18 cellular contexts compared by ENCODE assay signal in the genomic region with DNA sequence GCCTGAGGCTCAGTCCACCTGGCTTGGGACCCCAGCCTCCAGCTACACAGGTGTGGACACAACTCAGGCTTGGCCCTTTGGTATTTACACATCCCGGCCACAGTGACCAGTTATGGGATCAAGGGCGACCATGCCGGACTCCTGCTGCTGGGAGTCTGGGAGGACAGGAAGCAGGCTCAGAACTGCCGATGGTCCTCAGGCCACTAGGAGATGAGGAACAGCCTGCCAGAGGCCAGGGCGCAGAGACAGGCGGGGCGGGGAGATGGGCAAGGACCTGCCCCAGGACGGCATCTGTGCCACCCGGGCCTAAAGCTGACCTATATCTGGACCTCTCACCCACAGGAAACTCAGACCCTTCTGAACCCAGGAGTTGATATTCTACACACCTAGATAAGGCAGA. TPM values are rescaled to one million over a fixed set of nuclear protein-coding genes. Genes with fewer than 3 reads are reported as not detected.
A peak's percentile ranks its signal among the peaks of the same experiment; 100 is the strongest.
DNase-seq lines count a peak whose midpoint lies in the region; TF ChIP-seq lines count a peak whose summit lies in the region.
"Had no signal": no experiment of that assay in that cellular context is flagged by ENCODE, and none has a peak within 500 bp of the region (broad histone marks: within the 10 kb centered on the region; RNA-seq: fewer than 3 reads in every experiment).

No MANE protein-coding gene starts in this region.

- H3K27me3 ChIP-seq in BLaER1 (no peaks in the 10 kb centered on the region), HUES64 (ENCODE audit: insufficient read depth, low read length) (no peaks in the 10 kb centered on the region), hepatocyte (no peaks in the 10 kb centered on the region), neuronal stem cell (ENCODE audit: control insufficient read depth in 3 of 3, insufficient read depth in 3 of 3, low read depth in 1 of 3, low read length in 3 of 3) (no peaks in the 10 kb centered on the region), HAP-1 (ENCODE audit: low read depth) (no peaks in the 10 kb centered on the region)
- H3K27me3 ChIP-seq: SJSA1 had no signal

- no peak for TF ChIP-seq CTCF in hepatocyte (IDR thresholded peaks at IDR 0.05; ENCODE audit: poor library complexity)

- in situ Hi-C loops in HAP-1 (cut with MboI; ENCODE audit: low sequenced_read_pairs) = no loop called here

- H3K4me1 ChIP-seq in BLaER1 = peaks cover 96% of the 10 kb centered on the region
- H3K4me1 ChIP-seq in HUES64 (ENCODE audit: insufficient read depth, low read length) = peaks cover 60% of the 10 kb centered on the region
- H3K4me1 ChIP-seq in hepatocyte (ENCODE audit: insufficient read depth) = peaks cover 62% of the 10 kb centered on the region
- peaks cover 30 to 32% of the 10 kb centered on the region in 2 donors for H3K4me1 ChIP-seq in neuronal stem cell (ENCODE audit: control insufficient read depth in 2 of 2, insufficient read depth in 1 of 2, low read depth in 1 of 2, low read length in 2 of 2)
- peaks cover 46% of the 10 kb centered on the region for H3K4me1 ChIP-seq in HAP-1
- H3K4me1 ChIP-seq: BE2C had no signal

- H2AK5ac ChIP-seq in neuronal stem cell (ENCODE audit: low read depth, low read length) = no peak overlapping the region

- peaks cover 93% of the 10 kb centered on the region for H3K79me2 ChIP-seq in hepatocyte

- H3K4ac ChIP-seq in neuronal stem cell (ENCODE audit: low read length) = no peak overlapping the region

- H2BK120ac ChIP-seq in neuronal stem cell (ENCODE audit: low read depth, low read length) = no peak overlapping the region

- no peak overlapping the region for H4K8ac ChIP-seq in neuronal stem cell (ENCODE audit: low read depth, low read length)

- no peak overlapping the region for H3K23ac ChIP-seq in neuronal stem cell (ENCODE audit: low read depth, low read length, poor library complexity)

- H4K20me1 ChIP-seq in BLaER1 = peaks cover 100% of the 10 kb centered on the region
- H4K20me1 ChIP-seq in hepatocyte (ENCODE audit: insufficient read depth, poor library complexity, severe bottlenecking) = peaks cover 2% of the 10 kb centered on the region

- no peak overlapping the region for H2BK5ac ChIP-seq in neuronal stem cell (ENCODE audit: low read length)

- H3K79me1 ChIP-seq in neuronal stem cell (ENCODE audit: low read depth, low read length) = peaks cover 7% of the 10 kb centered on the region

- WGBS in HUES64 = 94% methylated on average over 9 of the region's 9 CpGs
- WGBS in hepatocyte (ENCODE audit: low lambda C conversion rate, missing lambda C conversion rate) = 95% methylated on average over 9 of the region's 9 CpGs
- no CpG with 5 or more reads among the region's 9 CpGs for WGBS in neuronal stem cell (ENCODE audit: extremely low coverage in 2 of 2, insufficient read length in 2 of 2, insufficient replicate concordance in 1 of 2), 2 donors

- H4K91ac ChIP-seq in neuronal stem cell (ENCODE audit: low read depth, low read length, poor library complexity) = no peak overlapping the region

- H3K9ac ChIP-seq in BLaER1 (peak overlapping the region; percentile 21; the same call in 1 of the 2 replicates), HUES64 (ENCODE audit: low read depth, low read length) (no peak overlapping the region; the same call in 1 of the 2 replicates), neuronal stem cell (ENCODE audit: low read depth, low read length, poor library complexity) (no peak overlapping the region)

- no peak overlapping the region for H3K14ac ChIP-seq in neuronal stem cell (ENCODE audit: low read length)

- peak overlapping the region; percentile 81 for H3K18ac ChIP-seq in neuronal stem cell (ENCODE audit: low read length)

- peaks cover 86% of the 10 kb centered on the region for H3K36me3 ChIP-seq in BLaER1
- H3K36me3 ChIP-seq in HUES64 (ENCODE audit: insufficient read depth, low read length) = no peaks in the 10 kb centered on the region
- H3K36me3 ChIP-seq in hepatocyte (replicated peaks; ENCODE audit: insufficient read depth, low read depth) = no peaks in the 10 kb centered on the region
- peaks cover 4 to 57% of the 10 kb centered on the region in 2 donors for H3K36me3 ChIP-seq in neuronal stem cell (replicated peaks in 1 of 2; ENCODE audit: control insufficient read depth in 2 of 2, insufficient read depth in 2 of 2, low read length in 2 of 2)
- H3K36me3 ChIP-seq in HAP-1 (replicated peaks) = peaks cover 14% of the 10 kb centered on the region
- H3K36me3 ChIP-seq: BE2C, SJSA1 had no signal

- H3K4me3 ChIP-seq in BLaER1 (no peak overlapping the region), HUES64 (ENCODE audit: low read length) (no peak overlapping the region), hepatocyte (no peak overlapping the region), neuronal stem cell (ENCODE audit: low read length in 2 of 2) (no peak overlapping the region), HAP-1 (no peak overlapping the region)
- H3K4me3 ChIP-seq: SJSA1 had no signal

- no peak overlapping the region for H2BK15ac ChIP-seq in neuronal stem cell (ENCODE audit: low read length)

- H2AFZ ChIP-seq in hepatocyte (no peak overlapping the region), neuronal stem cell (ENCODE audit: low read length) (no peak overlapping the region)

- DNase-seq in hepatocyte (ENCODE audit: low spot score) = no peak
- no peak for DNase-seq in neuronal stem cell (ENCODE audit: low spot score)
- no peak for DNase-seq in HAP-1 (ENCODE audit: low spot score in 2 of 2)
- no peak for DNase-seq in iPS-NIHi11 (ENCODE audit: low spot score)
- DNase-seq in activated CD4-positive, alpha-beta T cell treated with anti-CD3 and anti-CD28 coated beads, Interleukin-2, amount 50 U/mL, for 4 hours = no peak
- DNase-seq in hepatic stellate cell (ENCODE audit: low spot score) = no peak
- DNase-seq: BE2C; CD8-positive, alpha-beta T cell; KBM-7; NCI-H1105 treated with DMSO at 0.1 percent for 48 hours; NCI-H187; NCI-H2107; NCI-H2227 treated with DMSO at 0.1 percent for 48 hours; NCI-H524; NCI-H82 had no signal

- H3K27ac ChIP-seq in BLaER1 (no peak overlapping the region; the same call in 1 of the 2 replicates), HUES64 (ENCODE audit: low read depth, low read length) (peak overlapping the region; percentile 39), hepatocyte (peak overlapping the region; percentile 92), neuronal stem cell (replicated peaks; ENCODE audit: low read length) (no peak overlapping the region)
- H3K27ac ChIP-seq: SJSA1 had no signal

- no peaks in the 10 kb centered on the region for H3K9me2 ChIP-seq in hepatocyte (replicated peaks; ENCODE audit: insufficient read depth)

- no peaks in the 10 kb centered on the region for H3K9me3 ChIP-seq in BLaER1
- no peaks in the 10 kb centered on the region for H3K9me3 ChIP-seq in HUES64 (ENCODE audit: insufficient read depth, low read depth, low read length)
- H3K9me3 ChIP-seq in hepatocyte (ENCODE audit: low read depth) = no peaks in the 10 kb centered on the region
- peaks cover 0 to 3% of the 10 kb centered on the region in 2 donors for H3K9me3 ChIP-seq in neuronal stem cell (replicated peaks in 1 of 2; ENCODE audit: control insufficient read depth in 2 of 2, insufficient read depth in 1 of 2, low read depth in 1 of 2, low read length in 2 of 2)
- H3K9me3 ChIP-seq in HAP-1 = no peaks in the 10 kb centered on the region
- H3K9me3 ChIP-seq: BE2C, SJSA1 had no signal

- H3K4me2 ChIP-seq in BLaER1 (peak overlapping the region; percentile 85), hepatocyte (no peak overlapping the region), neuronal stem cell (ENCODE audit: insufficient read depth, low read length, poor library complexity, severe bottlenecking) (no peak overlapping the region)

- no peak overlapping the region for H2BK12ac ChIP-seq in neuronal stem cell (ENCODE audit: low read length)

RNA-seq across cellular contexts. Expression of a gene that starts 12.5 kb away (rescaled TPM):
- polyA plus RNA-seq in HUES64 (2013, experiment 1 of 2) = 65.1 TPM
- 72.9 TPM for polyA plus RNA-seq in HUES64 (2013, experiment 2 of 2)
- 55.0 and 58.7 TPM in 2 replicates for total RNA-seq in hepatocyte
- 74.1 and 88.0 TPM in 2 replicates for polyA plus RNA-seq in hepatocyte
- 68.2 TPM for polyA plus RNA-seq in neuronal stem cell (2013, experiment 1 of 2)
- 67.4 TPM for polyA plus RNA-seq in neuronal stem cell (2013, experiment 2 of 2)

RNA-seq across cellular contexts. Expression of a gene that starts 29.8 kb away (rescaled TPM):
- 15.2 TPM for polyA plus RNA-seq in HUES64 (2013, experiment 1 of 2)
- polyA plus RNA-seq in HUES64 (2013, experiment 2 of 2) = 15.0 TPM
- total RNA-seq in hepatocyte = 16.2 and 16.7 TPM in 2 replicates
- 18.4 and 25.3 TPM in 2 replicates for polyA plus RNA-seq in hepatocyte
- 9.5 TPM for polyA plus RNA-seq in neuronal stem cell (2013, experiment 1 of 2)
- 9.6 TPM for polyA plus RNA-seq in neuronal stem cell (2013, experiment 2 of 2)

Comparison
In these comparisons a context has a peak if more than half of its experiments do, and no peak if none do; other contexts are left out.
1. H3K27ac ChIP-seq: peak in HUES64 (single experiment) and hepatocyte (single experiment); none in BLaER1 (single experiment) and neuronal stem cell (single experiment).